13 cellular contexts compared by ENCODE assay signal in genomic region chrX:49075347-49075746, GRCh38.
"Had no signal": no experiment of that assay in that cellular context is flagged by ENCODE, and none has a peak within 500 bp of the region (broad histone marks: within the 10 kb centered on the region; RNA-seq: fewer than 3 reads in every experiment).

No MANE protein-coding gene starts in this region.

- ATAC-seq: activated CD8-positive, alpha-beta T cell treated with anti-CD3 and anti-CD28 coated beads for 36 hours; pancreas; stimulated activated naive CD8-positive, alpha-beta T cell treated with anti-CD3 and anti-CD28 coated beads, Interleukin-15, amount 100 ng/mL, for 72 hours had no signal

- FAIRE-seq: kidney, pancreas had no signal

- H3K4me2 ChIP-seq: hepatocyte, neural progenitor cell had no signal

- H3K4me3 ChIP-seq: adrenal gland, hepatocyte, neural progenitor cell, pancreas, thoracic aorta had no signal

- H3K4me1 ChIP-seq: neural progenitor cell, pancreas had no signal

- H2AFZ ChIP-seq: hepatocyte, neural progenitor cell had no signal

- H3K36me3 ChIP-seq: neural progenitor cell, pancreas, thoracic aorta had no signal

- DNase-seq: activated CD8-positive, alpha-beta memory T cell treated with anti-CD3 and anti-CD28 coated beads, Interleukin-2, amount 50 U/mL, for 4 hours; activated CD8-positive, alpha-beta T cell treated with anti-CD3 and anti-CD28 coated beads for 36 hours; activated naive CD4-positive, alpha-beta T cell treated with anti-CD3 and anti-CD28 coated beads, Interleukin-2, amount 10 ng/mL, durations not matched to agents 7 days and 5 days; adrenal gland; effector memory CD4-positive, alpha-beta T cell; kidney; pancreas; stimulated activated CD4-positive, alpha-beta T cell treated with anti-CD3 and anti-CD28 coated beads, Interleukin-4, amount 100 ng/mL, for 1 hour; stimulated activated CD8-positive, alpha-beta memory T cell treated with anti-CD3 and anti-CD28 coated beads, Interleukin-4, amount 100 ng/mL, for 48 hours; stimulated activated naive CD8-positive, alpha-beta T cell treated with anti-CD3 and anti-CD28 coated beads, Interleukin-15, amount 100 ng/mL, for 72 hours had no signal

- H3K27me3 ChIP-seq: adrenal gland, hepatocyte, neural progenitor cell, pancreas had no signal

- H3K9me3 ChIP-seq: adrenal gland, pancreas, thoracic aorta had no signal

- H3K9ac ChIP-seq: neural progenitor cell had no signal

- H3K27ac ChIP-seq: hepatocyte, neural progenitor cell, pancreas had no signal
